ENCODE assay signal across 27 cellular contexts in the genomic region with DNA sequence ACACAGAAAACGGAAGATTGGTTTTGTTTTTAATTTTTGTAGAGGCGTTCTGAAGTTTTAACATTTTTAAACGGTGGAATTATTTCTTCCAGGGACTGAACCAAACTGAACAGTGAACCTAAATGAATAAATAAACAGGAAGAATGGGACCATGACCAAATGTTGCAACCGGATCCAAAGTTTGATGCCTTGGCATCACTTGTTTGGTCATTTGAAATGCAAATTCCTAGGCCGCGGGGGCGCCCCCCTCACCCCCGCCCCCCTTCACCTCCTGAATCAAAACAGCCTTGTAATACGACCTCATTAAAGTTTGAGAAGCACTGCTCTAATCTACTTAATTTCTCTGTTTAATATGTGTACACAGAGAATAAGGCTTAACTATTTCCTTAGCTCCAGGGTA. TPM values are rescaled to one million over a fixed set of nuclear protein-coding genes. Genes with fewer than 3 reads are reported as not detected.
A peak's percentile ranks its signal among the peaks of the same experiment; 100 is the strongest.
DNase-seq lines count a peak whose midpoint lies in the region; ATAC-seq and TF ChIP-seq lines count a peak whose summit lies in the region.
"Had no signal": no experiment of that assay in that cellular context is flagged by ENCODE, and none has a peak within 500 bp of the region (broad histone marks: within the 10 kb centered on the region; RNA-seq: fewer than 3 reads in every experiment).

No MANE protein-coding gene starts in this region.

- CTCF ChIA-PET in PC-3 (lab: Charles Lee), result no interaction called here

- no peak overlapping the region for H4K5ac ChIP-seq in mesendoderm (ENCODE audit: low read length)

- TF ChIP-seq CTCF in PC-3 (conservative IDR thresholded peaks at IDR 0.05; ENCODE audit: low read depth, low read length) (no peak), omental fat pad (IDR thresholded peaks at IDR 0.05) (no peak)

- H2BK15ac ChIP-seq in mesendoderm (replicated peaks; ENCODE audit: low read depth), result peak overlapping the region; percentile 76

- H3K9me3 ChIP-seq in PC-3 (ENCODE audit: low read length), result no peaks in the 10 kb centered on the region
- H3K9me3 ChIP-seq: uterus had no signal

- WGBS in mesendoderm (ENCODE audit: extremely low coverage, insufficient coverage, low lambda C conversion rate), result no CpG with 5 or more reads among the region's 9 CpGs

- no peaks in the 10 kb centered on the region for H4K20me1 ChIP-seq in PC-3 (ENCODE audit: low read length)

- H3K79me2 ChIP-seq in PC-3 (ENCODE audit: low read length), result no peaks in the 10 kb centered on the region
- H3K79me2 ChIP-seq in mesendoderm (ENCODE audit: control insufficient read depth, insufficient read depth, low read length), result no peaks in the 10 kb centered on the region

- H3K18ac ChIP-seq in mesendoderm (ENCODE audit: low read length), result no peak overlapping the region

- H3K27ac ChIP-seq in PC-3 (ENCODE audit: low read length), result no peak overlapping the region
- no peak overlapping the region for H3K27ac ChIP-seq in mesendoderm (ENCODE audit: low read depth, low read length)
- H3K27ac ChIP-seq: epithelial cell of prostate, uterus had no signal

- DNase-seq in CD1c-positive myeloid dendritic cell (ENCODE audit: extremely low spot score) (peak; percentile 27), PC-3 (no peak), foreskin melanocyte (peak; percentile 4), mesendoderm (peak; percentile 16), omental fat pad (ENCODE audit: low spot score) (no peak), GM03348 (ENCODE audit: low spot score) (no peak), activated gamma-delta T cell treated with Interleukin-2 at 50 U/mL for 16 hours (no peak)
- DNase-seq in activated CD4-positive, alpha-beta T cell treated with anti-CD3 and anti-CD28 coated beads, Interleukin-2, amount 50 U/mL, for 48 hours, result no peak
- DNase-seq: activated CD4-positive, alpha-beta T cell treated with anti-CD3 and anti-CD28 coated beads, Interleukin-2, amount 10 ng/mL, durations not matched to agents 7 days and 5 days; activated CD8-positive, alpha-beta memory T cell treated with anti-CD3 and anti-CD28 coated beads, Interleukin-2, amount 50 U/mL, for 4 hours; activated effector memory CD4-positive, alpha-beta T cell treated with Interleukin-2 at 50 U/mL for 16 hours; Calu3; HFFc6; NCI-H2107; stimulated activated CD8-positive, alpha-beta memory T cell treated with anti-CD3 and anti-CD28 coated beads, Interleukin-4, amount 100 ng/mL, for 48 hours; uterus had no signal

- H2AFZ ChIP-seq in PC-3 (ENCODE audit: low read length), result peak overlapping the region; percentile 19; the same call in 1 of the 2 replicates

- H3K4me3 ChIP-seq in PC-3 (ENCODE audit: low read length), result no peak overlapping the region; the same call in 1 of the 2 replicates
- no peak overlapping the region for H3K4me3 ChIP-seq in mesendoderm (ENCODE audit: low read length)
- H3K4me3 ChIP-seq: uterus had no signal

- intact Hi-C loops in PC-3 (cut with micrococcal nuclease), result no loop called here

- H3K9ac ChIP-seq in PC-3 (ENCODE audit: low read length) (no peak overlapping the region), mesendoderm (ENCODE audit: low read length) (peak overlapping the region; percentile 30)

- no peaks in the 10 kb centered on the region for H3F3A ChIP-seq in PC-3 (ENCODE audit: low read length, unreplicated experiment)

- H3K56ac ChIP-seq in mesendoderm (ENCODE audit: low read length), result peak overlapping the region; percentile 27

- no peak overlapping the region for H2BK5ac ChIP-seq in mesendoderm (ENCODE audit: low read length)

- no peaks in the 10 kb centered on the region for H3K79me1 ChIP-seq in mesendoderm (ENCODE audit: low read length)

- ATAC-seq in PC-3 (peak; percentile 46; the same call in 1 of the 2 replicates), omental fat pad (ENCODE audit: low FRiP score) (no peak)
- ATAC-seq: Right ventricle myocardium inferior had no signal

- no peaks in the 10 kb centered on the region for H3K9me2 ChIP-seq in PC-3 (replicated peaks; ENCODE audit: low read length)

- H3K27me3 ChIP-seq in PC-3 (ENCODE audit: low read length), result 0 out of 2 replicates have a peak, but pooled peaks cover 9% of the 10 kb centered on the region
- no peaks in the 10 kb centered on the region for H3K27me3 ChIP-seq in mesendoderm (ENCODE audit: insufficient read depth, low read length, poor library complexity)
- H3K27me3 ChIP-seq: uterus had no signal

- H2AK5ac ChIP-seq in mesendoderm (ENCODE audit: low read length), result no peak overlapping the region

- H3K4me1 ChIP-seq in PC-3 (ENCODE audit: insufficient read depth, low read length) (no peaks in the 10 kb centered on the region; the same call in 1 of the 2 replicates), mesendoderm (ENCODE audit: control insufficient read depth, low read depth, low read length) (peaks cover 5% of the 10 kb centered on the region)
- H3K4me1 ChIP-seq: uterus had no signal

- no peak overlapping the region for H4K8ac ChIP-seq in mesendoderm (ENCODE audit: low read depth, low read length)

- H3K36me3 ChIP-seq in PC-3 (ENCODE audit: low read depth, low read length), result no peaks in the 10 kb centered on the region
- H3K36me3 ChIP-seq in mesendoderm (ENCODE audit: control insufficient read depth, insufficient read depth, low read length), result no peaks in the 10 kb centered on the region
- H3K36me3 ChIP-seq: uterus had no signal

- H3K23ac ChIP-seq in mesendoderm (ENCODE audit: low read length), result no peak overlapping the region

- BruUV-seq in PC-3 (replicated peaks; lab: Mats Ljungman, UMichigan), result no TSS peak

- H3K4me2 ChIP-seq in PC-3 (ENCODE audit: low read length) (peak overlapping the region; percentile 30; the same call in 1 of the 2 replicates), mesendoderm (ENCODE audit: low read length) (peak overlapping the region; percentile 31)

- H3K4ac ChIP-seq in mesendoderm (ENCODE audit: low read depth, low read length), result no peak overlapping the region

- POLR2A ChIA-PET in PC-3 (lab: Charles Lee; ENCODE audit: unreplicated experiment), result no interaction called here

- H2BK120ac ChIP-seq in mesendoderm (ENCODE audit: low read depth, low read length), result no peak overlapping the region

RNA-seq across cellular contexts. Expression of gene C2orf80, which starts 5.9 kb away (rescaled TPM):
- not detected in 2 replicates for total RNA-seq in PC-3 (2014; rRNA removed)
- polyA plus RNA-seq in mesendoderm (2013, experiment 1 of 2), result 1.2 TPM
- polyA plus RNA-seq in mesendoderm (2013, experiment 2 of 2), result 1.6 TPM
- not detected for total RNA-seq in omental fat pad
- total RNA-seq: A172; activated CD4-positive, alpha-beta T cell treated with anti-CD3 and anti-CD28 coated beads, Interleukin-2, amount 10 ng/mL, durations not matched to agents 7 days and 5 days; bronchial epithelial cell; Calu3; fibroblast of villous mesenchyme; HFFc6; mononuclear cell; OCI-LY7; Right ventricle myocardium inferior; subcutaneous adipose tissue; uterus had no signal
- polyA plus RNA-seq: adipose tissue, BJ had no signal

RNA-seq across cellular contexts. Expression of gene CRYGA, which starts 20.5 kb away (rescaled TPM):
- total RNA-seq in PC-3 (2014; rRNA removed) (not detected in 2 replicates), omental fat pad (not detected)
- not detected for polyA plus RNA-seq in mesendoderm (2013, experiment 1 of 2)
- polyA plus RNA-seq in mesendoderm (2013, experiment 2 of 2), result not detected
- total RNA-seq: A172; activated CD4-positive, alpha-beta T cell treated with anti-CD3 and anti-CD28 coated beads, Interleukin-2, amount 10 ng/mL, durations not matched to agents 7 days and 5 days; bronchial epithelial cell; Calu3; fibroblast of villous mesenchyme; HFFc6; mononuclear cell; OCI-LY7; Right ventricle myocardium inferior; subcutaneous adipose tissue; uterus had no signal
- polyA plus RNA-seq: adipose tissue, BJ, neural cell had no signal

RNA-seq across cellular contexts. Expression of gene CRYGB, which starts 38.0 kb away (rescaled TPM):
- total RNA-seq in PC-3 (2014; rRNA removed) (not detected in 2 replicates), omental fat pad (not detected)
- polyA plus RNA-seq in mesendoderm (2013, experiment 1 of 2), result 1.1 TPM
- polyA plus RNA-seq in mesendoderm (2013, experiment 2 of 2), result 0.90 TPM
- total RNA-seq: A172; activated CD4-positive, alpha-beta T cell treated with anti-CD3 and anti-CD28 coated beads, Interleukin-2, amount 10 ng/mL, durations not matched to agents 7 days and 5 days; bronchial epithelial cell; Calu3; fibroblast of villous mesenchyme; HFFc6; mononuclear cell; OCI-LY7; Right ventricle myocardium inferior; subcutaneous adipose tissue; uterus had no signal
- polyA plus RNA-seq: adipose tissue, BJ, neural cell had no signal

RNA-seq across cellular contexts. Expression of gene CRYGC, which starts 54.3 kb away (rescaled TPM):
- not detected in 2 replicates for total RNA-seq in PC-3 (2014; rRNA removed)
- polyA plus RNA-seq in mesendoderm (2013, experiment 1 of 2), result not detected
- polyA plus RNA-seq in mesendoderm (2013, experiment 2 of 2), result not detected
- not detected for total RNA-seq in omental fat pad
- total RNA-seq: A172; activated CD4-positive, alpha-beta T cell treated with anti-CD3 and anti-CD28 coated beads, Interleukin-2, amount 10 ng/mL, durations not matched to agents 7 days and 5 days; bronchial epithelial cell; Calu3; fibroblast of villous mesenchyme; HFFc6; mononuclear cell; OCI-LY7; Right ventricle myocardium inferior; subcutaneous adipose tissue; uterus had no signal
- polyA plus RNA-seq: adipose tissue, BJ, neural cell had no signal

RNA-seq across cellular contexts. Expression of gene CRYGD, which starts 59.6 kb away (rescaled TPM):
- total RNA-seq in PC-3 (2014; rRNA removed), result not detected in 2 replicates
- 2.1 TPM for polyA plus RNA-seq in mesendoderm (2013, experiment 1 of 2)
- polyA plus RNA-seq in mesendoderm (2013, experiment 2 of 2), result 1.9 TPM
- total RNA-seq in omental fat pad, result not detected
- total RNA-seq: A172; activated CD4-positive, alpha-beta T cell treated with anti-CD3 and anti-CD28 coated beads, Interleukin-2, amount 10 ng/mL, durations not matched to agents 7 days and 5 days; bronchial epithelial cell; Calu3; fibroblast of villous mesenchyme; HFFc6; mononuclear cell; OCI-LY7; Right ventricle myocardium inferior; subcutaneous adipose tissue; uterus had no signal
- polyA plus RNA-seq: adipose tissue, BJ, neural cell had no signal

Comparison
In these comparisons a context has a peak if more than half of its experiments do, and no peak if none do; other contexts are left out.
1. DNase-seq: peak in CD1c-positive myeloid dendritic cell (single experiment), foreskin melanocyte (single experiment) and mesendoderm (single experiment); none in PC-3 (single experiment), omental fat pad (single experiment), activated CD4-positive, alpha-beta T cell treated with anti-CD3 and anti-CD28 coated beads, Interleukin-2, amount 50 U/mL, for 48 hours (0 of 2), GM03348 (single experiment) and activated gamma-delta T cell treated with Interleukin-2 at 50 U/mL for 16 hours (single experiment).